8 cellular contexts compared by ENCODE assay signal in the genomic region with DNA sequence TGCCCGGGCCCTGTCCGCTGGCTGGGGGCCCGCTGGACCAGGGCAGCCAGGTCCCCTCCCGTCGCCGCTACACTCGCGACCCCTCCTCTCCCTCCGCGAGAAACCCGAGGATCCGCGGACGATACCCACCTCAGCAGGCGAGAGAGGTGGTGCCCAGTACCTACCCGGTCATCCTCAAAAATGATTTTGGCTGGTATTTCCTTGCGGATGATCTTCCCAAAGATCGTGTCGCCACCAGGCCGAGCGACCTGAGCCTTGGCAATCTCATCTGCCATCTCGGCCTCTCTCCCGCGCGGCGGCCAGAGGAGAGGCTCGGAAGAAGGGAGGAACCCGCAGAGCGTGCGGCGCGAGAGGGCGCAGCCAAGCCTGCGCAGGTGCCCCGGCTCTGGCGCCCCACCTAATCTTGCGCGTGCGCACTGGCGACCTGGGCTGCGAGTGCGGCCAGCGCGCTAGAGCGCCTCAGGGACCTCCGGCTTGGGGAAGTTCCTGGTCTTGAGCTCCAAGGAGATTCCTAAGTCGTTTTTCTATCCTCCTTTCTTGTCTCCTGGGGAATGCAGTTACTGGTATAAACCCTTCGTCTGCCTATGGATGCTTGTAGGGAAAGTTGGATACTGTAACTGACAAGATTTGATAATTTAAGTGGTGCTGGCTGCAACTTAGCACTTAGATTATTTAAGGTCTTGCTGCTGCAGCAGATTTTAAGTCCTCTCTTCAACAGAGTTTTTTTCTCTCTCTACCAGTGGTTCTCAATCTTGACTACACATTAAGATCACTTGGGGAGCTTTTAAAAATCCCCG. TPM values are rescaled to one million over a fixed set of nuclear protein-coding genes. Genes with fewer than 3 reads are reported as not detected.
DNase-seq lines count a peak whose midpoint lies in the region; ATAC-seq and TF ChIP-seq lines count a peak whose summit lies in the region.

Gene HINT1, minus strand, starts transcription at position 326 of the 797 bp plus-strand sequence. Its CDS starts 51 bp downstream, at position 275.

- DNase-seq in NCI-H526 (lab: John Stamatoyannopoulos, UW) = peak; percentile 50 to 93
- DNase-seq in activated CD4-positive, alpha-beta T cell treated with anti-CD3 and anti-CD28 coated beads, Interleukin-2, amount 10 ng/mL, durations not matched to agents 7 days and 5 days = peak; percentile 94
- peak; percentile 41 for DNase-seq in cortex of kidney (lab: John Stamatoyannopoulos, UW)
- peak; percentile 94 to 99 for DNase-seq in left lung
- DNase-seq in stimulated activated CD4-positive, alpha-beta T cell treated with anti-CD3 and anti-CD28 coated beads, Interleukin-4, amount 100 ng/mL, for 1 hour = peak; percentile 95

- H3K4me1 ChIP-seq in BLaER1 treated with 17β-estradiol and CSF1 and Interleukin-3, amounts not matched to agents 10 nM and 100 nM = peaks cover 20 to 43% (median 27%) of the 10 kb centered on the region in 10 experiments
- H3K4me1 ChIP-seq in left lung = peaks cover 18 to 29% of the 10 kb centered on the region in 2 donors

- no peaks in the 10 kb centered on the region for H3K9me3 Mint-ChIP-seq in activated CD4-positive, alpha-beta T cell treated with anti-CD3 and anti-CD28 coated beads, Interleukin-2, amount 10 ng/mL, durations not matched to agents 7 days and 5 days

- no peaks in the 10 kb centered on the region for H3K9me3 ChIP-seq in BLaER1 treated with 17β-estradiol and CSF1 and Interleukin-3, amounts not matched to agents 10 nM and 100 nM (replicated peaks in 1 of 11)
- no peaks in the 10 kb centered on the region for H3K9me3 ChIP-seq in left lung

- H3K36me3 ChIP-seq in BLaER1 treated with 17β-estradiol and CSF1 and Interleukin-3, amounts not matched to agents 10 nM and 100 nM = peaks cover 26 to 32% (median 29%) of the 10 kb centered on the region in 11 experiments
- H3K36me3 ChIP-seq in left lung = peaks cover 0 to 24% of the 10 kb centered on the region in 2 donors

- H3K27me3 ChIP-seq in BLaER1 treated with 17β-estradiol and CSF1 and Interleukin-3, amounts not matched to agents 10 nM and 100 nM = no peaks in the 10 kb centered on the region
- H3K27me3 ChIP-seq in left lung = no peaks in the 10 kb centered on the region

- H4K20me1 ChIP-seq in BLaER1 treated with 17β-estradiol and CSF1 and Interleukin-3, amounts not matched to agents 10 nM and 100 nM = peaks cover 8 to 32% (median 20%) of the 10 kb centered on the region in 11 experiments; a peak in 15 of 22 replicates

- peaks cover 41% of the 10 kb centered on the region for H3K36me3 Mint-ChIP-seq in activated CD4-positive, alpha-beta T cell treated with anti-CD3 and anti-CD28 coated beads, Interleukin-2, amount 10 ng/mL, durations not matched to agents 7 days and 5 days (ENCODE audit: low read depth)

- intact Hi-C loops in left lung (cut with DNase I) = no loop called here

- no peak for TF ChIP-seq CTCF in left lung (IDR thresholded peaks at IDR 0.05)

- POLR2A ChIA-PET in activated CD4-positive, alpha-beta T cell treated with anti-CD3 and anti-CD28 coated beads, Interleukin-2, amount 10 ng/mL, durations not matched to agents 7 days and 5 days (lab: Charles Lee) = no interaction called here

- CTCF ChIA-PET in activated CD4-positive, alpha-beta T cell treated with anti-CD3 and anti-CD28 coated beads, Interleukin-2, amount 10 ng/mL, durations not matched to agents 7 days and 5 days (lab: Charles Lee) = interaction anchor here (0.7 to 1.0 kb wide), 3 partner anchors 94 to 198 kb away, joined by 3 read pairs; no protein-coding TSS in a partner anchor

- H3K27ac Mint-ChIP-seq in activated CD4-positive, alpha-beta T cell treated with anti-CD3 and anti-CD28 coated beads, Interleukin-2, amount 10 ng/mL, durations not matched to agents 7 days and 5 days = peak within 1 kb of the TSS; percentile 99

- H3K27ac ChIP-seq in BLaER1 treated with 17β-estradiol and CSF1 and Interleukin-3, amounts not matched to agents 10 nM and 100 nM = peak within 1 kb of the TSS; percentile 89 to 99 (median 96)
- H3K27ac ChIP-seq in left lung = peak within 1 kb of the TSS; percentile 96

- H3K4me2 ChIP-seq in BLaER1 treated with 17β-estradiol and CSF1 and Interleukin-3, amounts not matched to agents 10 nM and 100 nM = peak within 1 kb of the TSS; percentile 76 to 93 (median 88)

- peak within 1 kb of the TSS; percentile 78 to 91 (median 86) for H3K4me3 ChIP-seq in BLaER1 treated with 17β-estradiol and CSF1 and Interleukin-3, amounts not matched to agents 10 nM and 100 nM
- H3K4me3 ChIP-seq in left lung = peak within 1 kb of the TSS; percentile 89 to 91

- no peaks in the 10 kb centered on the region for H3K27me3 Mint-ChIP-seq in activated CD4-positive, alpha-beta T cell treated with anti-CD3 and anti-CD28 coated beads, Interleukin-2, amount 10 ng/mL, durations not matched to agents 7 days and 5 days

- peak within 1 kb of the TSS; percentile 94 to 99 (median 98) for H3K9ac ChIP-seq in BLaER1 treated with 17β-estradiol and CSF1 and Interleukin-3, amounts not matched to agents 10 nM and 100 nM

- ATAC-seq in GM19324 (IDR thresholded peaks at IDR 0.05; ENCODE audit: low FRiP score, unreplicated experiment) = peak; percentile 85
- ATAC-seq in HG03469 (IDR thresholded peaks at IDR 0.05; ENCODE audit: unreplicated experiment) = peak; percentile 77
- ATAC-seq in left lung = peak; percentile 90

- H3K4me3 Mint-ChIP-seq in activated CD4-positive, alpha-beta T cell treated with anti-CD3 and anti-CD28 coated beads, Interleukin-2, amount 10 ng/mL, durations not matched to agents 7 days and 5 days = peak within 1 kb of the TSS; percentile 95

- peaks cover 62% of the 10 kb centered on the region for H3K4me1 Mint-ChIP-seq in activated CD4-positive, alpha-beta T cell treated with anti-CD3 and anti-CD28 coated beads, Interleukin-2, amount 10 ng/mL, durations not matched to agents 7 days and 5 days

RNA-seq across cellular contexts. Expression of gene HINT1, which starts in this region (rescaled TPM):
- 100 to 1,000 TPM; 274 to 278 TPM for total RNA-seq in activated CD4-positive, alpha-beta T cell treated with anti-CD3 and anti-CD28 coated beads, Interleukin-2, amount 10 ng/mL, durations not matched to agents 7 days and 5 days
- total RNA-seq in left lung = 100 to 1,000 TPM; 168 to 169 TPM

Comparison
In these comparisons a context has a peak if more than half of its experiments do, and no peak if none do; other contexts are left out.
1. Peak in every context shown above with its lines: DNase-seq, ATAC-seq, H3K4me3 ChIP-seq and H3K27ac ChIP-seq.
2. DNase-seq: peak in every context shown above with its lines; median percentile 96 in left lung; 95 in stimulated activated CD4-positive, alpha-beta T cell treated with anti-CD3 and anti-CD28 coated beads, Interleukin-4, amount 100 ng/mL, for 1 hour; 94 in activated CD4-positive, alpha-beta T cell treated with anti-CD3 and anti-CD28 coated beads, Interleukin-2, amount 10 ng/mL, durations not matched to agents 7 days and 5 days; 72 in NCI-H526; 41 in cortex of kidney.